Comparison of ENCODE assay signal across 8 cellular contexts in genomic region chr4:185096032-185096653, GRCh38. TPM values are rescaled to one million over a fixed set of nuclear protein-coding genes. Genes with fewer than 3 reads are reported as not detected.
A peak's percentile ranks its signal among the peaks of the same experiment; 100 is the strongest.
DNase-seq lines count a peak whose midpoint lies in the region; TF ChIP-seq lines count a peak whose summit lies in the region.

No MANE protein-coding gene starts in this region.

- no peaks in the 10 kb centered on the region for H3K27me3 ChIP-seq in uterus

- H3K4me3 ChIP-seq in astrocyte of the cerebellum (ENCODE audit: low read depth, low read length), result no peak overlapping the region
- no peak overlapping the region for H3K4me3 ChIP-seq in uterus

- H3K9me3 ChIP-seq in uterus, result no peaks in the 10 kb centered on the region

- in situ Hi-C loops in astrocyte of the cerebellum (cut with HindIII; ENCODE audit: low sequenced_read_pairs), result no loop called here

- TF ChIP-seq CTCF in astrocyte of the cerebellum (IDR thresholded peaks at IDR 0.05; ENCODE audit: low read depth, low read length, missing control alignments), result peak; percentile 65
- peak; percentile 38 to 55 (median 50) for TF ChIP-seq CTCF in uterus (IDR thresholded peaks at IDR 0.05)

- TF ChIP-seq POLR2A in uterus (IDR thresholded peaks at IDR 0.05), result no peak

- no peaks in the 10 kb centered on the region for H3K36me3 ChIP-seq in uterus

- no peaks in the 10 kb centered on the region for H3K4me1 ChIP-seq in uterus

- peak; percentile 35 for DNase-seq in stimulated activated CD4-positive, alpha-beta T cell treated with anti-CD3 and anti-CD28 coated beads, Interleukin-15, amount 100 ng/mL, for 24 hours
- DNase-seq in stimulated activated CD4-positive, alpha-beta T cell treated with anti-CD3 and anti-CD28 coated beads, Interleukin-12 subunit alpha, Interleukin-12 subunit beta, amount 100 ng/mL, for 4 hours, result no peak
- DNase-seq in NCI-H1092 treated with DMSO at 0.1 percent for 48 hours (lab: John Stamatoyannopoulos, UW) (peak; percentile 20), astrocyte of the cerebellum (ENCODE audit: low read depth) (peak; percentile 26), iris pigment epithelial cell (ENCODE audit: low read depth) (peak; percentile 45), uterus (peak in 1 of 2 donors; percentile 40), mesenteric fat pad (ENCODE audit: low spot score) (no peak)
- no peak for DNase-seq in activated effector memory CD4-positive, alpha-beta T cell treated with Interleukin-2 at 50 U/mL for 16 hours

- H3K27ac ChIP-seq in uterus, result no peak overlapping the region

- intact Hi-C loops in uterus (cut with DNase I; ENCODE audit: low total_unique reads), result no loop called here

RNA-seq across cellular contexts. Expression of gene SLC25A4, which starts 46.9 kb away (rescaled TPM):
- total RNA-seq in uterus (10 to 100 TPM in 2 of 4 donors, 1 to 10 TPM in 2; 9.5 to 24.4 (median 14.4) TPM), mesenteric fat pad (20.9 TPM)

Comparison
In these comparisons a context has a peak if more than half of its experiments do, and no peak if none do; other contexts are left out.
1. DNase-seq: peak in stimulated activated CD4-positive, alpha-beta T cell treated with anti-CD3 and anti-CD28 coated beads, Interleukin-15, amount 100 ng/mL, for 24 hours (single experiment), NCI-H1092 treated with DMSO at 0.1 percent for 48 hours (single experiment), astrocyte of the cerebellum (single experiment) and iris pigment epithelial cell (single experiment); none in stimulated activated CD4-positive, alpha-beta T cell treated with anti-CD3 and anti-CD28 coated beads, Interleukin-12 subunit alpha, Interleukin-12 subunit beta, amount 100 ng/mL, for 4 hours (single experiment), mesenteric fat pad (single experiment) and activated effector memory CD4-positive, alpha-beta T cell treated with Interleukin-2 at 50 U/mL for 16 hours (single experiment).